Comparison of ENCODE assay signal across 8 cellular contexts in the genomic region with DNA sequence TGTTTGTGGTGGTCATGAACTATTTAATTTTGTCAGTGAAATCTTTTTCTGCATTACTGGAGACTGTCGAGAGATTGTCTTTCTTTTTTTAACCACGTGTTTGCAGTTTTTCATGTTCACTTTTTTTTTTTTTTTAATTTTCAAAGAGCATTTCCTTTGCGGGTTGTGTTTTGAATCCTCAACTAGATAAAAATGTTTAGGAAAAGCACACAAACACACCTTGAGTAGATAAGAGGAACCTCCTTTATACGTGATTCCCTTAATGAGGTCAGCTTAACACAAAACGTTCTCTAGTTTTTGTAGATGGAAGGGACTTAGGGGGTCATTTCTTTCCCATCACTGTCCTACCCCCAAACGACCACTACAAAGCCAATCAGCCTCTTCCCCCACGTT. TPM values are rescaled to one million over a fixed set of nuclear protein-coding genes. Genes with fewer than 3 reads are reported as not detected.
DNase-seq lines count a peak whose midpoint lies in the region; ATAC-seq and TF ChIP-seq lines count a peak whose summit lies in the region.

No MANE protein-coding gene starts in this region.

- no peaks in the 10 kb centered on the region for H3K9me3 Mint-ChIP-seq in MCF 10A (ENCODE audit: unreplicated experiment)

- no peaks in the 10 kb centered on the region for H3K27me3 Mint-ChIP-seq in MCF 10A (ENCODE audit: insufficient read depth, unreplicated experiment)

- ATAC-seq in mucosa of descending colon (no peak), HG03378 (IDR thresholded peaks at IDR 0.05; ENCODE audit: unreplicated experiment) (no peak), HG03280 (IDR thresholded peaks at IDR 0.05; ENCODE audit: unreplicated experiment) (no peak)

- no peaks in the 10 kb centered on the region for H3K27me3 ChIP-seq in A673 (replicated peaks; ENCODE audit: insufficient read depth, low read depth, low read length, poor library complexity)
- no peaks in the 10 kb centered on the region for H3K27me3 ChIP-seq in HUES48 (ENCODE audit: control insufficient read depth, insufficient read depth, low read length)

- POLR2A ChIA-PET in A673 (lab: Charles Lee; ENCODE audit: low non-redundant PET): interaction anchor here (0.6 kb wide), 1 partner anchor 9 kb away, joined by 3 read pairs; no protein-coding TSS in a partner anchor
- POLR2A ChIA-PET in MCF 10A (lab: Yijun Ruan, JAX): interaction anchor here (0.6 to 7.3 kb wide), 12 partner anchors 11 to 231 kb away, joined by 3 to 90 read pairs (median 5); a partner anchor contains a TSS

- CTCF ChIA-PET in A673 (lab: Charles Lee) (no interaction called here), MCF 10A (lab: Yijun Ruan, JAX) (interaction anchor here (0.7 to 2.0 kb wide), 3 partner anchors 9 to 226 kb away, joined by 3 to 5 read pairs (median 4); no protein-coding TSS in a partner anchor)

- TF ChIP-seq CTCF in A673 (conservative IDR thresholded peaks at IDR 0.05; ENCODE audit: low read depth, low read length) (no peak), MCF 10A (IDR thresholded peaks at IDR 0.05; ENCODE audit: unreplicated experiment) (no peak), mucosa of descending colon (IDR thresholded peaks at IDR 0.05) (no peak)

- peaks cover 12% of the 10 kb centered on the region for H3K36me3 Mint-ChIP-seq in MCF 10A (ENCODE audit: insufficient read depth, unreplicated experiment)

- H3K4me3 ChIP-seq in A673 (ENCODE audit: low read depth, low read length, poor library complexity, severe bottlenecking): peak overlapping the region; percentile 88
- H3K4me3 ChIP-seq in HUES48 (ENCODE audit: low read depth, low read length): peak overlapping the region; percentile 95
- H3K4me3 ChIP-seq in mucosa of descending colon: peak overlapping the region; percentile 91

- peak overlapping the region; percentile 82 for H3K27ac Mint-ChIP-seq in MCF 10A (ENCODE audit: low read depth, unreplicated experiment)

- H3K9me3 ChIP-seq in A673 (ENCODE audit: low read depth, low read length, poor library complexity, severe bottlenecking) (no peaks in the 10 kb centered on the region), HUES48 (ENCODE audit: control insufficient read depth, insufficient read depth, low read length) (no peaks in the 10 kb centered on the region), mucosa of descending colon (no peaks in the 10 kb centered on the region)

- peak overlapping the region; percentile 79 for H3K4me3 Mint-ChIP-seq in MCF 10A (ENCODE audit: unreplicated experiment)

- H3K4me1 ChIP-seq in A673 (ENCODE audit: insufficient read depth, low read length, poor library complexity, severe bottlenecking) (peaks cover 8% of the 10 kb centered on the region), HUES48 (ENCODE audit: control insufficient read depth, insufficient read depth, low read length) (peaks cover 29% of the 10 kb centered on the region), mucosa of descending colon (ENCODE audit: low read depth) (peaks cover 16% of the 10 kb centered on the region)

- H3K36me3 ChIP-seq in A673 (ENCODE audit: insufficient read depth, low read length, poor library complexity, severe bottlenecking) (no peaks in the 10 kb centered on the region), HUES48 (ENCODE audit: control insufficient read depth, insufficient read depth, low read length) (peaks cover 32% of the 10 kb centered on the region), mucosa of descending colon (ENCODE audit: low read depth) (peaks cover 4% of the 10 kb centered on the region)

- peak overlapping the region; percentile 96 for H3K9ac ChIP-seq in HUES48 (ENCODE audit: low read depth, low read length)

- DNase-seq in A673 (ENCODE audit: low spot score) (no peak), MCF 10A (ENCODE audit: unreplicated experiment) (no peak), mucosa of descending colon (no peak), cerebellar nuclear complex (lab: John Stamatoyannopoulos, UW) (no peak), NCI-H345 treated with DMSO at 0.1 percent for 48 hours (lab: John Stamatoyannopoulos, UW; ENCODE audit: unreplicated experiment) (no peak)

- H3K4me1 Mint-ChIP-seq in MCF 10A (ENCODE audit: insufficient read depth, unreplicated experiment): peaks cover 27% of the 10 kb centered on the region

- peak overlapping the region; percentile 94 for H3K27ac ChIP-seq in A673 (ENCODE audit: low read depth, low read length, poor library complexity, severe bottlenecking)
- peak overlapping the region; percentile 95 for H3K27ac ChIP-seq in HUES48 (ENCODE audit: low read depth, low read length)

- intact Hi-C loops in A673 (cut with micrococcal nuclease; ENCODE audit: unreplicated experiment): loop anchor here (5.0 kb wide), 1 partner anchor 73 kb away; a partner anchor contains a TSS
- intact Hi-C loops in MCF 10A (cut with micrococcal nuclease): loop anchor here (2.0 to 10.0 kb wide), 3 partner anchors 65 to 285 kb away; a partner anchor contains a TSS
- intact Hi-C loops in mucosa of descending colon (cut with DNase I, micrococcal nuclease): no loop called here

- TSS peak; percentile 59 for BruUV-seq in A673 (replicated peaks; lab: Mats Ljungman, UMichigan)
- TSS peak; percentile 45 for BruUV-seq in MCF 10A (replicated peaks; lab: Mats Ljungman, UMichigan)

RNA-seq across cellular contexts. Expression of a gene that starts 1.1 kb away (rescaled TPM):
- total RNA-seq in A673 (2021) (78.8 and 83.2 TPM in 2 replicates), MCF 10A (2022) (14.9 and 16.0 TPM in 2 replicates), mucosa of descending colon (1 to 10 TPM; 5.4 to 9.3 (median 7.3) TPM)

RNA-seq across cellular contexts. Expression of a gene that starts 41.7 kb away (rescaled TPM):
- total RNA-seq in A673 (2021) (42.2 and 46.9 TPM in 2 replicates), MCF 10A (2022) (12.1 and 14.0 TPM in 2 replicates), mucosa of descending colon (10 to 100 TPM; 10.5 to 20.1 (median 13.3) TPM)

RNA-seq across cellular contexts. Expression of a gene that starts 41.7 kb away (rescaled TPM):
- total RNA-seq in A673 (2021) (19.1 and 20.3 TPM in 2 replicates), MCF 10A (2022) (17.2 and 18.1 TPM in 2 replicates), mucosa of descending colon (10 to 100 TPM; 11.2 to 14.1 (median 14.0) TPM)

RNA-seq across cellular contexts. Expression of a gene that starts 42.0 kb away (rescaled TPM):
- 0.34 and 0.83 TPM in 2 replicates for total RNA-seq in A673 (2021)
- total RNA-seq in MCF 10A (2022): 1.9 and 2.9 TPM in 2 replicates
- 1 to 10 TPM in 2 of 3 donors, under 1 TPM in 1; 0.82 to 2.4 (median 2.2) TPM for total RNA-seq in mucosa of descending colon

Comparison
In these comparisons a context has a peak if more than half of its experiments do, and no peak if none do; other contexts are left out.
1. intact Hi-C loops: an anchor here in A673 (5.0 kb wide) and MCF 10A (2.0 to 10.0 kb wide); none called in mucosa of descending colon.